In the genomic region with DNA sequence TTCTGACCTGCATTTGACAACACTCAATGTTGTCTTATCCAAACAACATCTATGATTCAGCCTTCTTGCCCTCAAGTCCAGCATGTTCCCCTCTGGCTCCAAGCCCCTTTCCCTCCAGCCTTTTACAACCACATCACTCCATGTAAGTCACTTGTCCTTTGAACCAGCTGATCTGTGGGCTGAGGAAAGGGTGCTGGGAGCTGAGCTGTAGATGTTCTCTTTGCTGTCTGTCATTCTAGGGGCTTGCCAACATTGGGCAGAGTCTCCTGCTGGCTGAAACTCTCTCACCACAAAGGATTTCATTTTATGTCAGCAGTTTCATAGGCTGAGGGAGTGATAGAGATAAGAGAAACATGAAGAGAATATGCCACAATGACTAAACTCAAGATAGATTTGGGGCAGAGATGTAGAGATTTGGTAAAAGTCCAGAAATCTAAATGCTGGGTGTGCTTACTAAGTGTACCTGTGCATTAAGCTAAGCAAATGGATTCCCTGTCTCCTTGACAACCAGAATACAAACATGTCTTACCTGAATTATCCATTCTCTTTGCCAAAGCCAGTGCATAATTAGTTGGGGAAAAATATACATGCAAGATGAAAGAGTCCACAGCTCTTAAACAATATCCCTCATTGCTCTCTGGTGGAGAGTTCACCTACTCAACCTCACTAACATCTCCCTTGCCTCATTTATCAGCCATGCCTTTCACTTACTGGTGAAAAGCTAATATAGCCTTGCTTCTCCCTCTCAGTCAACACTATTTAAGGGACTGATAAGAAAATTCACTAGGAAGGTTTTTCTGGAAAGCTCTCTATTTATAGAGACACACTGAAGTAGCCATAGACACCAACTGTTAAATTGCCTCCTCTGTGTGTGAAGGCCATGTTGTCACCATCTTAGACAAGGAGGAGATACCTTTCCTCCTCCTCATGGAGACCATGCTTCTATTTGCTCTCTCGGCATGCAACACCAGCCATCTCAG, we compare ENCODE assay signal across 7 cellular contexts.
A peak's percentile ranks its signal among the peaks of the same experiment; 100 is the strongest.
DNase-seq lines count a peak whose midpoint lies in the region; ATAC-seq and TF ChIP-seq lines count a peak whose summit lies in the region.

No MANE protein-coding gene starts in this region.

- no peaks in the 10 kb centered on the region for H3K9me3 Mint-ChIP-seq in natural killer cell treated with Interleukin-12 subunit alpha and Interleukin-12 subunit beta and Interleukin-15 and Interleukin-18, amount 100 ng/mL, for 72 hours

- H3K36me3 Mint-ChIP-seq in natural killer cell treated with Interleukin-12 subunit alpha and Interleukin-12 subunit beta and Interleukin-15 and Interleukin-18, amount 100 ng/mL, for 72 hours = no peaks in the 10 kb centered on the region

- no peak overlapping the region for H3K56ac ChIP-seq in mesendoderm (ENCODE audit: low read length)

- no peaks in the 10 kb centered on the region for H3K79me1 ChIP-seq in mesendoderm (ENCODE audit: low read length)

- no peak overlapping the region for H3K27ac ChIP-seq in mesendoderm (ENCODE audit: low read depth, low read length)
- no peak overlapping the region for H3K27ac ChIP-seq in Peyer's patch

- H3K4me2 ChIP-seq in mesendoderm (ENCODE audit: low read length) = no peak overlapping the region

- no peak overlapping the region for H3K4me3 Mint-ChIP-seq in natural killer cell treated with Interleukin-12 subunit alpha and Interleukin-12 subunit beta and Interleukin-15 and Interleukin-18, amount 100 ng/mL, for 72 hours

- TF ChIP-seq CTCF in Peyer's patch (IDR thresholded peaks at IDR 0.05) = no peak

- H3K4me1 ChIP-seq in mesendoderm (ENCODE audit: control insufficient read depth, low read depth, low read length) = no peaks in the 10 kb centered on the region
- peaks cover 0 to 5% (median 0%) of the 10 kb centered on the region in 4 donors for H3K4me1 ChIP-seq in Peyer's patch

- no peaks in the 10 kb centered on the region for H3K79me2 ChIP-seq in mesendoderm (ENCODE audit: control insufficient read depth, insufficient read depth, low read length)

- H2AK5ac ChIP-seq in mesendoderm (ENCODE audit: low read length) = no peak overlapping the region

- ATAC-seq in GM19023 (IDR thresholded peaks at IDR 0.05; ENCODE audit: unreplicated experiment) = peak; percentile 72
- ATAC-seq in HG02852 (IDR thresholded peaks at IDR 0.05; ENCODE audit: unreplicated experiment) = peak; percentile 94
- ATAC-seq in natural killer cell treated with Interleukin-12 subunit alpha and Interleukin-12 subunit beta and Interleukin-15 and Interleukin-18, amount 100 ng/mL, for 72 hours = peak; percentile 74 to 89

- peaks cover 22 to 36% of the 10 kb centered on the region in 2 donors for H3K4me1 Mint-ChIP-seq in natural killer cell treated with Interleukin-12 subunit alpha and Interleukin-12 subunit beta and Interleukin-15 and Interleukin-18, amount 100 ng/mL, for 72 hours (ENCODE audit: low read depth in 2 of 2)

- H3K9ac ChIP-seq in mesendoderm (ENCODE audit: low read length) = no peak overlapping the region

- no peak overlapping the region for H3K4ac ChIP-seq in mesendoderm (ENCODE audit: low read depth, low read length)

- no peak overlapping the region for H2BK120ac ChIP-seq in mesendoderm (ENCODE audit: low read depth, low read length)

- DNase-seq in SW480 (ENCODE audit: low spot score) (peak; percentile 26), mesendoderm (no peak), HCEC 1CT (no peak), Peyer's patch (no peak)
- no peak for DNase-seq in natural killer cell treated with Interleukin-12 subunit alpha and Interleukin-12 subunit beta and Interleukin-15 and Interleukin-18, amount 100 ng/mL, for 72 hours (ENCODE audit: low spot score)

- no peaks in the 10 kb centered on the region for H3K9me3 ChIP-seq in Peyer's patch

- H3K4me3 ChIP-seq in mesendoderm (ENCODE audit: low read length) = no peak overlapping the region
- no peak overlapping the region for H3K4me3 ChIP-seq in Peyer's patch

- WGBS in mesendoderm (ENCODE audit: extremely low coverage, insufficient coverage, low lambda C conversion rate) = no CpG with 5 or more reads among the region's 1 CpG

- no peak for TF ChIP-seq POLR2A in Peyer's patch (IDR thresholded peaks at IDR 0.05)

- H3K27ac Mint-ChIP-seq in natural killer cell treated with Interleukin-12 subunit alpha and Interleukin-12 subunit beta and Interleukin-15 and Interleukin-18, amount 100 ng/mL, for 72 hours = no peak overlapping the region

- H2BK15ac ChIP-seq in mesendoderm (replicated peaks; ENCODE audit: low read depth) = no peak overlapping the region

- no peak overlapping the region for H2BK5ac ChIP-seq in mesendoderm (ENCODE audit: low read length)

- H3K27me3 ChIP-seq in mesendoderm (ENCODE audit: insufficient read depth, low read length, poor library complexity) (no peaks in the 10 kb centered on the region), Peyer's patch (no peaks in the 10 kb centered on the region)

- no peaks in the 10 kb centered on the region for H3K36me3 ChIP-seq in mesendoderm (ENCODE audit: control insufficient read depth, insufficient read depth, low read length)
- H3K36me3 ChIP-seq in Peyer's patch = no peaks in the 10 kb centered on the region

- H4K8ac ChIP-seq in mesendoderm (ENCODE audit: low read depth, low read length) = no peak overlapping the region

- H3K18ac ChIP-seq in mesendoderm (ENCODE audit: low read length) = no peak overlapping the region

- no peak overlapping the region for H4K5ac ChIP-seq in mesendoderm (ENCODE audit: low read length)

- H3K27me3 Mint-ChIP-seq in natural killer cell treated with Interleukin-12 subunit alpha and Interleukin-12 subunit beta and Interleukin-15 and Interleukin-18, amount 100 ng/mL, for 72 hours = peaks cover 6% of the 10 kb centered on the region in 2 donors

- H3K23ac ChIP-seq in mesendoderm (ENCODE audit: low read length) = no peak overlapping the region
